20 cellular contexts compared by ENCODE assay signal in the genomic region with DNA sequence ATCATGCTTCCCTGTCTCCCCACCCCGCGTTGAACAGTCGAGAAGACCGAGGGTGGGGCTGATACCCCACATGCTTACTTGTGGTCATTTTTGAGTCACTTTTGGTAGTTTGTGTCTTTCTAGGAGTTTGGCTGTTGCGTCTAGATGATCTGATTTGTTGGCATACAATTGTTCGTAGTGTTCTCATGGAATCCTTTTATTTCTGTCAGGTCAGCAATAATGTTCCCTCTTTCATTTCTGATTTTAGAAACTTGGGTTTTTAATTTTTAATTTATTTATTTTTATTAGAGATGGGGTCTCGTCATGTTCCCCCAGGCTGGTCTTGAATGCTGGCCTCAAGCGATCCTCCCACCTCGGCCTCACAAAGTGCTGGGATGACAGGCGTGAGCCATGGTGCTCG. TPM values are rescaled to one million over a fixed set of nuclear protein-coding genes. Genes with fewer than 3 reads are reported as not detected.
"Had no signal": no experiment of that assay in that cellular context is flagged by ENCODE, and none has a peak within 500 bp of the region (broad histone marks: within the 10 kb centered on the region; RNA-seq: fewer than 3 reads in every experiment).

No MANE protein-coding gene starts in this region.

- H3K27ac ChIP-seq: colonic mucosa, epithelial cell of prostate, sigmoid colon, tibial artery had no signal

- H3K27ac Mint-ChIP-seq: activated B cell treated with CpG ODN at 0.5 μM for 24 hours; activated CD4-positive, alpha-beta memory T cell treated with anti-CD3 and anti-CD28 coated beads, Interleukin-2, amount 10 ng/mL, durations not matched to agents 7 days and 5 days; activated naive CD4-positive, alpha-beta T cell treated with anti-CD3 and anti-CD28 coated beads for 36 hours; activated T-helper 2 cell treated with anti-CD3 and anti-CD28 coated beads, Interferon-gamma antibody, Interleukin-2, Interleukin-4, amounts not matched to agents 10 μg/mL and 5 μg/mL and 100 μg/mL, durations not matched to agents 14 hours and 24 hours and 36 hours; brain; endodermal cell had no signal

- H3K9me3 ChIP-seq: colonic mucosa, sigmoid colon, tibial artery had no signal

- H3K36me3 Mint-ChIP-seq: brain had no signal

- H3K27me3 Mint-ChIP-seq: activated B cell treated with CpG ODN at 0.5 μM for 24 hours; activated CD4-positive, alpha-beta memory T cell treated with anti-CD3 and anti-CD28 coated beads, Interleukin-2, amount 10 ng/mL, durations not matched to agents 7 days and 5 days had no signal

- H3K27me3 ChIP-seq: colonic mucosa, sigmoid colon had no signal

- H3K36me3 ChIP-seq: colonic mucosa, sigmoid colon had no signal

- H3K4me3 Mint-ChIP-seq: activated CD4-positive, alpha-beta memory T cell treated with anti-CD3 and anti-CD28 coated beads, Interleukin-2, amount 10 ng/mL, durations not matched to agents 7 days and 5 days; activated naive CD4-positive, alpha-beta T cell treated with anti-CD3 and anti-CD28 coated beads for 36 hours; brain; endodermal cell; mesothelial cell of epicardium; nephron had no signal

- H3K4me3 ChIP-seq: colonic mucosa, lung, sigmoid colon, tibial artery had no signal

- DNase-seq: activated B cell treated with CpG ODN at 0.5 μM for 24 hours; activated CD4-positive, alpha-beta memory T cell treated with anti-CD3 and anti-CD28 coated beads, Interleukin-2, amount 10 ng/mL, durations not matched to agents 7 days and 5 days; activated naive CD4-positive, alpha-beta T cell treated with anti-CD3 and anti-CD28 coated beads for 36 hours; activated T-cell treated with anti-CD3 and anti-CD28 coated beads, Interleukin-2, amount 50 U/mL, for 1 hour; central memory CD4-positive, alpha-beta T cell; colonic mucosa; endodermal cell; foreskin fibroblast; glutamatergic neuron; hippocampal formation; nucleus accumbens; sigmoid colon; stimulated activated naive CD4-positive, alpha-beta T cell; tibial artery had no signal

- H3K9me3 Mint-ChIP-seq: activated B cell treated with CpG ODN at 0.5 μM for 24 hours; activated CD4-positive, alpha-beta memory T cell treated with anti-CD3 and anti-CD28 coated beads, Interleukin-2, amount 10 ng/mL, durations not matched to agents 7 days and 5 days; activated naive CD4-positive, alpha-beta T cell treated with anti-CD3 and anti-CD28 coated beads for 36 hours; activated T-helper 2 cell treated with anti-CD3 and anti-CD28 coated beads, Interferon-gamma antibody, Interleukin-2, Interleukin-4, amounts not matched to agents 10 μg/mL and 5 μg/mL and 100 μg/mL, durations not matched to agents 14 hours and 24 hours and 36 hours; brain; endodermal cell; mesothelial cell of epicardium; nephron had no signal

RNA-seq across cellular contexts. Expression of a gene that starts 39.5 kb away (rescaled TPM):
- total RNA-seq: activated B cell treated with CpG ODN at 0.5 μM for 24 hours; activated CD4-positive, alpha-beta memory T cell treated with anti-CD3 and anti-CD28 coated beads, Interleukin-2, amount 10 ng/mL, durations not matched to agents 7 days and 5 days; activated naive CD4-positive, alpha-beta T cell treated with anti-CD3 and anti-CD28 coated beads for 36 hours had no signal
